16 cellular contexts compared by ENCODE assay signal in genomic region chr19:45408121-45408520, GRCh38. TPM values are rescaled to one million over a fixed set of nuclear protein-coding genes. Genes with fewer than 3 reads are reported as not detected.
A peak's percentile ranks its signal among the peaks of the same experiment; 100 is the strongest.
DNase-seq lines count a peak whose midpoint lies in the region; ATAC-seq, FAIRE-seq and TF ChIP-seq lines count a peak whose summit lies in the region.
"Had no signal": no experiment of that assay in that cellular context is flagged by ENCODE, and none has a peak within 500 bp of the region (broad histone marks: within the 10 kb centered on the region; RNA-seq: fewer than 3 reads in every experiment).

No MANE protein-coding gene starts in this region.

- POLR2A ChIA-PET in A549 (lab: Yijun Ruan, JAX) = no interaction called here
- POLR2A ChIA-PET in Caco-2 (lab: Charles Lee) = no interaction called here

- H3K4me3 ChIP-seq in A549 = no peak overlapping the region
- H3K4me3 ChIP-seq in Caco-2 (ENCODE audit: low read depth, low read length) = no peak overlapping the region
- no peak overlapping the region for H3K4me3 ChIP-seq in lower lobe of right lung
- H3K4me3 ChIP-seq in small intestine (ENCODE audit: low read depth in 1 of 2, low read length in 2 of 2) = no peak overlapping the region
- H3K4me3 ChIP-seq: body of pancreas had no signal

- H3K36me3 ChIP-seq in Caco-2 (ENCODE audit: control insufficient read depth, insufficient read depth, low read length) (no peaks in the 10 kb centered on the region; the same call in 1 of the 2 replicates), lower lobe of right lung (peaks cover 16% of the 10 kb centered on the region), small intestine (ENCODE audit: control insufficient read depth in 2 of 2, insufficient read depth in 2 of 2, low read length in 2 of 2) (peaks cover 0 to under 1% of the 10 kb centered on the region in 2 donors)

- H3K27me3 Mint-ChIP-seq in Caco-2 (ENCODE audit: insufficient read depth, unreplicated experiment) (no peaks in the 10 kb centered on the region), T-helper 17 cell (peaks cover 21% of the 10 kb centered on the region)

- H3K27me3 ChIP-seq in Caco-2 (replicated peaks; ENCODE audit: control insufficient read depth, insufficient read depth, low read length) (no peaks in the 10 kb centered on the region), lower lobe of right lung (ENCODE audit: low read depth) (peaks cover 4% of the 10 kb centered on the region), small intestine (ENCODE audit: control insufficient read depth in 2 of 2, insufficient read depth in 2 of 2, low read length in 2 of 2) (no peaks in the 10 kb centered on the region)
- H3K27me3 ChIP-seq: body of pancreas had no signal

- intact Hi-C loops in Caco-2 (cut with micrococcal nuclease; ENCODE audit: unreplicated experiment) = loop anchor here (5.0 kb wide), 1 partner anchor 231 kb away; the partner anchor contains the start of genes BLOC1S3 and TRAPPC6A
- intact Hi-C loops in lower lobe of right lung (cut with DNase I) = no loop called here

- no TSS peak for BruUV-seq in Caco-2 (replicated peaks; lab: Mats Ljungman, UMichigan)

- DNase-seq in A549 (ENCODE audit: low read depth in 1 of 2, low spot score in 1 of 2) (no peak), Caco-2 (no peak), T-helper 17 cell (no peak), lower lobe of right lung (peak; percentile 48), occipital lobe (lab: John Stamatoyannopoulos, UW) (no peak), DMS79 treated with DMSO at 0.1 percent for 48 hours (lab: John Stamatoyannopoulos, UW) (no peak), small intestine (no peak)
- DNase-seq: body of pancreas; effector CD8-positive, alpha-beta T cell; GDM1; GOT3; NCI-H1930; SHP77; stimulated activated CD4-positive, alpha-beta T cell treated with anti-CD3 and anti-CD28 coated beads, Interleukin-4, amount 100 ng/mL, for 1 hour; stimulated activated naive CD4-positive, alpha-beta T cell had no signal

- no peak for TF ChIP-seq EP300 in A549 (IDR thresholded peaks at IDR 0.05)

- WGBS in A549 (ENCODE audit: missing lambda C conversion rate) = 97% methylated on average over 8 of the region's 8 CpGs
- WGBS in small intestine, 3 donors = 89 to 94% (median 92%) methylated on average over 8 of the region's 8 CpGs

- peaks cover 66% of the 10 kb centered on the region for H3K36me3 Mint-ChIP-seq in Caco-2 (ENCODE audit: insufficient read depth, unreplicated experiment)
- H3K36me3 Mint-ChIP-seq in T-helper 17 cell (ENCODE audit: low read depth) = peaks cover 10% of the 10 kb centered on the region

- H3K4me1 Mint-ChIP-seq in Caco-2 (ENCODE audit: low read depth, unreplicated experiment) = peaks cover 17% of the 10 kb centered on the region
- H3K4me1 Mint-ChIP-seq in T-helper 17 cell = peaks cover 28% of the 10 kb centered on the region

- ATAC-seq in A549 = no peak
- no peak for ATAC-seq in T-helper 17 cell
- no peak for ATAC-seq in lower lobe of right lung
- no peak for ATAC-seq in GM19328 (IDR thresholded peaks at IDR 0.05; ENCODE audit: unreplicated experiment)
- ATAC-seq: body of pancreas had no signal

- no peaks in the 10 kb centered on the region for H3K9me3 Mint-ChIP-seq in Caco-2 (ENCODE audit: unreplicated experiment)

- H3K4me3 Mint-ChIP-seq in Caco-2 (ENCODE audit: unreplicated experiment) (peak overlapping the region; percentile 55), T-helper 17 cell (peak overlapping the region; percentile 49)

- H3K4me2 ChIP-seq in A549 = peak overlapping the region; percentile 86

- H3K9me3 ChIP-seq in A549 (no peaks in the 10 kb centered on the region), Caco-2 (no peaks in the 10 kb centered on the region), T-helper 17 cell (ENCODE audit: control insufficient read depth, low read length, poor library complexity, severe bottlenecking) (no peaks in the 10 kb centered on the region), lower lobe of right lung (no peaks in the 10 kb centered on the region), small intestine (ENCODE audit: control insufficient read depth, low read depth) (no peaks in the 10 kb centered on the region)
- H3K9me3 ChIP-seq: body of pancreas had no signal

- H3K4me1 ChIP-seq in A549 (peaks cover 25% of the 10 kb centered on the region), Caco-2 (peaks cover 9% of the 10 kb centered on the region), lower lobe of right lung (peaks cover 35% of the 10 kb centered on the region), small intestine (ENCODE audit: control insufficient read depth in 2 of 2, insufficient read depth in 1 of 2, low read depth in 1 of 2, low read length in 1 of 2) (peaks cover 0 to 4% of the 10 kb centered on the region in 2 donors)

- no peak for TF ChIP-seq POLR2A in A549 (IDR thresholded peaks at IDR 0.05; ENCODE audit: low read length)

- TF ChIP-seq RAD21 in A549 (conservative IDR thresholded peaks at IDR 0.05 in 1 of 2, IDR thresholded peaks at IDR 0.05 in 1 of 2) = no peak

- H3K27ac ChIP-seq in A549 (peak overlapping the region in 1 of 2 experiments; percentile 96; a peak in 1 of 6 replicates), lower lobe of right lung (no peak overlapping the region), small intestine (ENCODE audit: low read depth in 1 of 2, low read length in 1 of 2) (no peak overlapping the region)
- H3K27ac ChIP-seq: body of pancreas had no signal

- H3K27ac Mint-ChIP-seq in Caco-2 (ENCODE audit: unreplicated experiment) = no peak overlapping the region
- H3K27ac Mint-ChIP-seq in T-helper 17 cell = no peak overlapping the region

- FAIRE-seq in A549 (lab: Jason Lieb, UNC) = no peak
- no peak for FAIRE-seq in small intestine (lab: Jason Lieb, UNC)

- CTCF ChIA-PET in A549 (lab: Yijun Ruan, JAX) (interaction anchor here (0.6 to 3.1 kb wide), 7 partner anchors 8 to 457 kb away, joined by 3 to 17 read pairs (median 7); no protein-coding TSS in a partner anchor), Caco-2 (lab: Charles Lee) (no interaction called here)

- TF ChIP-seq CTCF in A549 (IDR thresholded peaks at IDR 0.05) (no peak), Caco-2 (IDR thresholded peaks at IDR 0.05; ENCODE audit: insufficient read depth in 1 of 2, low read depth in 1 of 2, low read length in 1 of 2, severe bottlenecking in 1 of 2, unreplicated experiment in 1 of 2) (no peak), lower lobe of right lung (IDR thresholded peaks at IDR 0.05) (no peak)

TF ChIP-seq in A549, 52 proteins besides CTCF, POLR2A, EP300 and RAD21 (continues in another document):
- no peak for TF ChIP-seq HOXB13 (CRISPR knock-in tag; IDR thresholded peaks at IDR 0.05; ENCODE audit: low read depth)
- TF ChIP-seq MYC (IDR thresholded peaks at IDR 0.05; ENCODE audit: borderline replicate concordance, low read length) = no peak
- TF ChIP-seq RARB (CRISPR knock-in tag; IDR thresholded peaks at IDR 0.05) = no peak
- no peak for TF ChIP-seq JUNB (IDR thresholded peaks at IDR 0.05)

RNA-seq across cellular contexts. Expression of gene POLR1G, which starts 1.7 kb away (rescaled TPM):
- polyA plus RNA-seq in A549 (2011; rRNA removed) = 11.7 and 15.1 TPM in 2 replicates
- polyA plus RNA-seq in A549 (2012; cell fraction: cytosol; rRNA removed) = 22.5 and 22.8 TPM in 2 replicates
- polyA plus RNA-seq in A549 (2012; cell fraction: nucleus; rRNA removed) = 17.7 and 21.5 TPM in 2 replicates
- polyA plus RNA-seq in A549 (2017; fragmentation: RNase III; extraction: RNeasy Plus Mini Kit Qiagen cat#74134 plus additional on column Dnase treatment) = 28.2 to 34.0 TPM (median 31.2 TPM) in 3 replicates
- polyA minus RNA-seq in A549 (2011; rRNA and poly(A)+ RNA removed) = 7.0 and 9.0 TPM in 2 replicates
- 27.7 and 31.1 TPM in 2 replicates for total RNA-seq in Caco-2 (2022)
- 1 to 10 TPM in 1 of 2 donors, under 1 TPM in 1; 0.91 to 1.0 TPM for total RNA-seq in T-helper 17 cell
- 4.5 TPM for total RNA-seq in lower lobe of right lung
- total RNA-seq in occipital lobe = 5.3 TPM
- polyA plus RNA-seq in small intestine = 1 to 10 TPM in 1 of 3 donors, under 1 TPM in 2; 0.27 to 4.1 (median 0.67) TPM

RNA-seq across cellular contexts. Expression of gene PPP1R13L, which starts 3.3 kb away (rescaled TPM):
- polyA plus RNA-seq in A549 (2011; rRNA removed) = 3.2 and 5.7 TPM in 2 replicates
- 12.6 and 19.2 TPM in 2 replicates for polyA plus RNA-seq in A549 (2012; cell fraction: cytosol; rRNA removed)
- 33.8 and 53.7 TPM in 2 replicates for polyA plus RNA-seq in A549 (2012; cell fraction: nucleus; rRNA removed)
- polyA plus RNA-seq in A549 (2017; fragmentation: RNase III; extraction: RNeasy Plus Mini Kit Qiagen cat#74134 plus additional on column Dnase treatment) = 18.9 to 23.2 TPM (median 20.9 TPM) in 3 replicates
- polyA minus RNA-seq in A549 (2011; rRNA and poly(A)+ RNA removed) = 5.7 and 7.2 TPM in 2 replicates
- total RNA-seq in Caco-2 (2022) = 65.8 and 68.6 TPM in 2 replicates
- total RNA-seq in T-helper 17 cell = 1 to 10 TPM; 3.4 to 4.5 TPM
- 43.8 TPM for total RNA-seq in lower lobe of right lung
- not detected for total RNA-seq in occipital lobe
- 10 to 100 TPM; 17.3 to 30.5 (median 25.3) TPM for polyA plus RNA-seq in small intestine

RNA-seq across cellular contexts. Expression of gene ERCC1, which starts 15.6 kb away (rescaled TPM):
- 81.7 and 109 TPM in 2 replicates for polyA plus RNA-seq in A549 (2011; rRNA removed)
- 165 and 195 TPM in 2 replicates for polyA plus RNA-seq in A549 (2012; cell fraction: cytosol; rRNA removed)
- 178 and 201 TPM in 2 replicates for polyA plus RNA-seq in A549 (2012; cell fraction: nucleus; rRNA removed)
- 89.7 to 97.6 TPM (median 93.0 TPM) in 3 replicates for polyA plus RNA-seq in A549 (2017; fragmentation: RNase III; extraction: RNeasy Plus Mini Kit Qiagen cat#74134 plus additional on column Dnase treatment)
- polyA minus RNA-seq in A549 (2011; rRNA and poly(A)+ RNA removed) = 175 and 210 TPM in 2 replicates
- 43.5 and 51.0 TPM in 2 replicates for total RNA-seq in Caco-2 (2022)
- 10 to 100 TPM; 28.4 to 36.2 TPM for total RNA-seq in T-helper 17 cell
- 41.6 TPM for total RNA-seq in lower lobe of right lung
- 51.2 TPM for total RNA-seq in occipital lobe
- polyA plus RNA-seq in small intestine = 10 to 100 TPM; 30.3 to 42.4 (median 32.7) TPM

RNA-seq across cellular contexts. Expression of gene ERCC2, which starts 37.7 kb away (rescaled TPM):
- polyA plus RNA-seq in A549 (2011; rRNA removed) = 12.9 and 15.0 TPM in 2 replicates
- 25.0 and 32.1 TPM in 2 replicates for polyA plus RNA-seq in A549 (2012; cell fraction: cytosol; rRNA removed)
- 99.2 and 129 TPM in 2 replicates for polyA plus RNA-seq in A549 (2012; cell fraction: nucleus; rRNA removed)
- polyA plus RNA-seq in A549 (2017; fragmentation: RNase III; extraction: RNeasy Plus Mini Kit Qiagen cat#74134 plus additional on column Dnase treatment) = 19.8 to 21.5 TPM (median 19.9 TPM) in 3 replicates
- polyA minus RNA-seq in A549 (2011; rRNA and poly(A)+ RNA removed) = 24.4 and 27.1 TPM in 2 replicates
- total RNA-seq in Caco-2 (2022) = 86.8 and 89.5 TPM in 2 replicates
- 10 to 100 TPM; 11.0 to 13.1 TPM for total RNA-seq in T-helper 17 cell
- 14.0 TPM for total RNA-seq in lower lobe of right lung
- total RNA-seq in occipital lobe = 10.9 TPM
- 10 to 100 TPM in 1 of 3 donors, 1 to 10 TPM in 2; 3.4 to 10.6 (median 5.1) TPM for polyA plus RNA-seq in small intestine

RNA-seq across cellular contexts. Expression of gene FOSB, which starts 59.7 kb away (rescaled TPM):
- polyA plus RNA-seq in A549 (2011; rRNA removed) (27.9 and 48.8 TPM in 2 replicates), A549 (2017; fragmentation: RNase III; extraction: RNeasy Plus Mini Kit Qiagen cat#74134 plus additional on column Dnase treatment) (0.57 to 0.65 TPM (median 0.58 TPM) in 3 replicates), small intestine (10 to 100 TPM in 1 of 3 donors, 1 to 10 TPM in 1, under 1 TPM in 1; 0.89 to 19.0 (median 2.2) TPM)
- polyA plus RNA-seq in A549 (2012; cell fraction: cytosol; rRNA removed) = 90.2 and 102 TPM in 2 replicates
- polyA plus RNA-seq in A549 (2012; cell fraction: nucleus; rRNA removed) = 424 and 553 TPM in 2 replicates
- 82.7 and 141 TPM in 2 replicates for polyA minus RNA-seq in A549 (2011; rRNA and poly(A)+ RNA removed)
- total RNA-seq in Caco-2 (2022) (6.4 TPM in 2 replicates), T-helper 17 cell (1,000 to 10,000 TPM in 1 of 2 donors, 100 to 1,000 TPM in 1; 967 to 2,209 TPM), lower lobe of right lung (18.0 TPM), occipital lobe (2.2 TPM)
